In the genomic region with DNA sequence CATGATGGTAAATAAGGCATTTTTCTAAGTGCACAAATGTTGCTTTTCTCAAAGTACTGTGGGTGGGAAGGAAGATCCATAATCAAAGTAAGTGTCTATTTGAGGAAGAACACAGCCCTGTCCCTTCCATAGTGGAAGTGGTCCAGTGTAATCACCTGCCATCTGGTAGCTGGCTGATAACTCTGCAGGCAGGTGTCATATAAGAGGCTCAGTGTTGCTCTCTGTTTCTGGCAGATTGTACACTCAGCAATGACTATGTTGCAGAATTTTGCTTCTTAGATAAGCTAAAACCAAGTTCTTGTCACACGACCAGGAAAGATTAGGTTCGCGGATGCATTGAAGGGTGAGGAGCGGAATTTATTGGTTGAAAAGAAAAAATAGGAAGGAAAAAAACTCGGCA, we compare ENCODE assay signal across 37 cellular contexts. TPM values are rescaled to one million over a fixed set of nuclear protein-coding genes. Genes with fewer than 3 reads are reported as not detected.
"Had no signal": no experiment of that assay in that cellular context is flagged by ENCODE, and none has a peak within 500 bp of the region (broad histone marks: within the 10 kb centered on the region; RNA-seq: fewer than 3 reads in every experiment).

No MANE protein-coding gene starts in this region.

- ATAC-seq: activated CD4-positive, CD25-positive, alpha-beta regulatory T cell treated with anti-CD3 and anti-CD28 coated beads, Interleukin-2, amount 50 U/mL, for 24 hours; activated CD8-positive, alpha-beta T cell treated with anti-CD3 and anti-CD28 coated beads for 36 hours; activated naive CD8-positive, alpha-beta T cell treated with anti-CD3 and anti-CD28 coated beads, Interleukin-2, amount 50 U/mL, for 24 hours; activated T-cell treated with anti-CD3 and anti-CD28 coated beads, Interleukin-2, amount 50 U/mL, for 4 hours; activated T-helper 17 cell treated with anti-CD3 and anti-CD28 coated beads, Interleukin-2, amount 50 U/mL, for 72 hours; effector memory CD8-positive, alpha-beta T cell; foreskin keratinocyte; gastrocnemius medialis; heart left ventricle; T-helper 17 cell had no signal

- H3K4me1 ChIP-seq: adrenal gland, breast epithelium, esophagus muscularis mucosa, foreskin keratinocyte, gastrocnemius medialis, heart left ventricle had no signal

- H3K4me1 Mint-ChIP-seq: activated B cell treated with CpG ODN at 0.5 μM for 24 hours; activated naive CD4-positive, alpha-beta T cell treated with anti-CD3 and anti-CD28 coated beads, Interleukin-2, amount 50 U/mL, for 24 hours; activated naive CD8-positive, alpha-beta T cell treated with anti-CD3 and anti-CD28 coated beads for 36 hours; activated naive CD8-positive, alpha-beta T cell treated with anti-CD3 and anti-CD28 coated beads, Interleukin-2, amount 50 U/mL, for 24 hours; activated T-helper 17 cell treated with anti-CD3 and anti-CD28 coated beads, Interleukin-2, amount 50 U/mL, for 72 hours; brain; T-helper 17 cell had no signal

- DNase-seq: activated B cell treated with CpG ODN at 0.5 μM for 24 hours; activated CD4-positive, alpha-beta T cell treated with anti-CD3 and anti-CD28 coated beads for 48 hours; activated CD4-positive, alpha-beta T cell treated with anti-CD3 and anti-CD28 coated beads, Interleukin-2, amount 50 U/mL, for 1 hour; activated CD4-positive, alpha-beta T cell treated with anti-CD3 and anti-CD28 coated beads, Interleukin-2, amount 50 U/mL, for 48 hours; activated CD8-positive, alpha-beta memory T cell treated with anti-CD3 and anti-CD28 coated beads for 24 hours; activated CD8-positive, alpha-beta T cell treated with anti-CD3 and anti-CD28 coated beads for 36 hours; activated effector memory CD4-positive, alpha-beta T cell treated with Interleukin-2 at 50 U/mL for 16 hours; activated gamma-delta T cell treated with Interleukin-2 at 50 U/mL for 16 hours; activated naive CD4-positive, alpha-beta T cell treated with Interleukin-2 at 50 U/mL for 16 hours; activated naive CD8-positive, alpha-beta T cell treated with anti-CD3 and anti-CD28 coated beads for 36 hours; activated naive CD8-positive, alpha-beta T cell treated with anti-CD3 and anti-CD28 coated beads, Interleukin-2, amount 50 U/mL, for 24 hours; activated T-cell treated with anti-CD3 and anti-CD28 coated beads, Interleukin-2, amount 50 U/mL, for 4 hours; adrenal gland; amygdala; aorta; central memory CD4-positive, alpha-beta T cell; cortex of kidney; dermis blood vessel endothelial cell; effector CD4-positive, alpha-beta T cell; effector memory CD8-positive, alpha-beta T cell; foreskin keratinocyte; gastrocnemius medialis; glutamatergic neuron; heart left ventricle; T-helper 17 cell; T1000; WERI-Rb-1 had no signal

- H3K36me3 ChIP-seq: adrenal gland, breast epithelium, cardiac muscle cell, esophagus muscularis mucosa, gastrocnemius medialis, heart left ventricle, WERI-Rb-1 had no signal

- H3K4me3 ChIP-seq: adrenal gland, breast epithelium, cardiac muscle cell, esophagus muscularis mucosa, gastrocnemius medialis, heart left ventricle had no signal

- H3K27me3 Mint-ChIP-seq: activated B cell treated with CpG ODN at 0.5 μM for 24 hours; activated CD8-positive, alpha-beta T cell treated with anti-CD3 and anti-CD28 coated beads for 36 hours; activated naive CD4-positive, alpha-beta T cell treated with anti-CD3 and anti-CD28 coated beads, Interleukin-2, amount 50 U/mL, for 24 hours; activated naive CD8-positive, alpha-beta T cell treated with anti-CD3 and anti-CD28 coated beads for 36 hours; activated T-helper 17 cell treated with anti-CD3 and anti-CD28 coated beads, Interleukin-2, amount 50 U/mL, for 72 hours had no signal

- H3K27ac Mint-ChIP-seq: activated B cell treated with CpG ODN at 0.5 μM for 24 hours; activated CD8-positive, alpha-beta T cell treated with anti-CD3 and anti-CD28 coated beads for 36 hours; activated naive CD4-positive, alpha-beta T cell treated with anti-CD3 and anti-CD28 coated beads, Interleukin-2, amount 50 U/mL, for 24 hours; activated naive CD8-positive, alpha-beta T cell treated with anti-CD3 and anti-CD28 coated beads for 36 hours; activated naive CD8-positive, alpha-beta T cell treated with anti-CD3 and anti-CD28 coated beads, Interleukin-2, amount 50 U/mL, for 24 hours; activated T-helper 17 cell treated with anti-CD3 and anti-CD28 coated beads, Interleukin-2, amount 50 U/mL, for 72 hours; brain; effector memory CD8-positive, alpha-beta T cell; T-helper 17 cell; T-helper 2 cell treated with Interferon-gamma antibody and Interleukin-4, amounts not matched to agents 5 μg/mL and 100 μg/mL, for 36 hours had no signal

- H3K27me3 ChIP-seq: cardiac muscle cell, esophagus muscularis mucosa, foreskin keratinocyte had no signal

- H3K9me3 Mint-ChIP-seq: activated B cell treated with CpG ODN at 0.5 μM for 24 hours; activated CD8-positive, alpha-beta T cell treated with anti-CD3 and anti-CD28 coated beads for 36 hours; activated naive CD4-positive, alpha-beta T cell treated with anti-CD3 and anti-CD28 coated beads, Interleukin-2, amount 50 U/mL, for 24 hours; activated naive CD8-positive, alpha-beta T cell treated with anti-CD3 and anti-CD28 coated beads for 36 hours; activated naive CD8-positive, alpha-beta T cell treated with anti-CD3 and anti-CD28 coated beads, Interleukin-2, amount 50 U/mL, for 24 hours; activated T-cell treated with anti-CD3 and anti-CD28 coated beads, Interleukin-2, amount 50 U/mL, for 4 hours; activated T-helper 17 cell treated with anti-CD3 and anti-CD28 coated beads, Interleukin-2, amount 50 U/mL, for 72 hours; effector memory CD8-positive, alpha-beta T cell; T-helper 2 cell treated with Interferon-gamma antibody and Interleukin-4, amounts not matched to agents 5 μg/mL and 100 μg/mL, for 36 hours had no signal

- FAIRE-seq: colon had no signal

- H3K36me3 Mint-ChIP-seq: activated naive CD4-positive, alpha-beta T cell treated with anti-CD3 and anti-CD28 coated beads, Interleukin-2, amount 50 U/mL, for 24 hours; activated naive CD8-positive, alpha-beta T cell treated with anti-CD3 and anti-CD28 coated beads for 36 hours; brain had no signal

- H3K9me3 ChIP-seq: adrenal gland, breast epithelium, esophagus muscularis mucosa, gastrocnemius medialis, heart left ventricle had no signal

- H3K27ac ChIP-seq: adrenal gland, breast epithelium, cardiac muscle cell, esophagus muscularis mucosa, foreskin keratinocyte, gastrocnemius medialis, heart left ventricle, WERI-Rb-1 had no signal

- H3K4me3 Mint-ChIP-seq: activated B cell treated with CpG ODN at 0.5 μM for 24 hours; activated CD8-positive, alpha-beta T cell treated with anti-CD3 and anti-CD28 coated beads for 36 hours; activated naive CD4-positive, alpha-beta T cell treated with anti-CD3 and anti-CD28 coated beads, Interleukin-2, amount 50 U/mL, for 24 hours; activated naive CD8-positive, alpha-beta T cell treated with anti-CD3 and anti-CD28 coated beads for 36 hours; activated naive CD8-positive, alpha-beta T cell treated with anti-CD3 and anti-CD28 coated beads, Interleukin-2, amount 50 U/mL, for 24 hours; activated T-cell treated with anti-CD3 and anti-CD28 coated beads, Interleukin-2, amount 50 U/mL, for 4 hours; activated T-helper 17 cell treated with anti-CD3 and anti-CD28 coated beads, Interleukin-2, amount 50 U/mL, for 72 hours; brain; effector memory CD8-positive, alpha-beta T cell; T-helper 17 cell; T-helper 2 cell treated with Interferon-gamma antibody and Interleukin-4, amounts not matched to agents 5 μg/mL and 100 μg/mL, for 36 hours had no signal

RNA-seq across cellular contexts. Expression of a gene that starts 20.9 kb away (rescaled TPM):
- total RNA-seq: activated B cell treated with CpG ODN at 0.5 μM for 24 hours; activated CD8-positive, alpha-beta T cell treated with anti-CD3 and anti-CD28 coated beads for 36 hours; activated naive CD8-positive, alpha-beta T cell treated with anti-CD3 and anti-CD28 coated beads for 36 hours; activated T-cell treated with anti-CD3 and anti-CD28 coated beads, Interleukin-2, amount 50 U/mL, for 4 hours; activated T-helper 17 cell treated with anti-CD3 and anti-CD28 coated beads, Interleukin-2, amount 50 U/mL, for 72 hours; adrenal gland; aorta; breast epithelium; cardiac muscle cell; chondrocyte; dermis blood vessel endothelial cell; esophagus muscularis mucosa; foreskin keratinocyte; gastrocnemius medialis; heart left ventricle; T-helper 17 cell had no signal

RNA-seq across cellular contexts. Expression of a gene that starts 21.2 kb away (rescaled TPM):
- total RNA-seq: activated B cell treated with CpG ODN at 0.5 μM for 24 hours; activated CD8-positive, alpha-beta T cell treated with anti-CD3 and anti-CD28 coated beads for 36 hours; activated naive CD8-positive, alpha-beta T cell treated with anti-CD3 and anti-CD28 coated beads for 36 hours; activated T-cell treated with anti-CD3 and anti-CD28 coated beads, Interleukin-2, amount 50 U/mL, for 4 hours; activated T-helper 17 cell treated with anti-CD3 and anti-CD28 coated beads, Interleukin-2, amount 50 U/mL, for 72 hours; adrenal gland; aorta; breast epithelium; cardiac muscle cell; chondrocyte; dermis blood vessel endothelial cell; esophagus muscularis mucosa; foreskin keratinocyte; gastrocnemius medialis; heart left ventricle; T-helper 17 cell had no signal

RNA-seq across cellular contexts. Expression of a gene that starts 42.8 kb away (rescaled TPM):
- total RNA-seq: activated B cell treated with CpG ODN at 0.5 μM for 24 hours; activated CD8-positive, alpha-beta T cell treated with anti-CD3 and anti-CD28 coated beads for 36 hours; activated naive CD8-positive, alpha-beta T cell treated with anti-CD3 and anti-CD28 coated beads for 36 hours; activated T-cell treated with anti-CD3 and anti-CD28 coated beads, Interleukin-2, amount 50 U/mL, for 4 hours; activated T-helper 17 cell treated with anti-CD3 and anti-CD28 coated beads, Interleukin-2, amount 50 U/mL, for 72 hours; adrenal gland; aorta; breast epithelium; cardiac muscle cell; chondrocyte; dermis blood vessel endothelial cell; esophagus muscularis mucosa; foreskin keratinocyte; gastrocnemius medialis; heart left ventricle; T-helper 17 cell had no signal
